20 cellular contexts compared by ENCODE assay signal in the genomic region with DNA sequence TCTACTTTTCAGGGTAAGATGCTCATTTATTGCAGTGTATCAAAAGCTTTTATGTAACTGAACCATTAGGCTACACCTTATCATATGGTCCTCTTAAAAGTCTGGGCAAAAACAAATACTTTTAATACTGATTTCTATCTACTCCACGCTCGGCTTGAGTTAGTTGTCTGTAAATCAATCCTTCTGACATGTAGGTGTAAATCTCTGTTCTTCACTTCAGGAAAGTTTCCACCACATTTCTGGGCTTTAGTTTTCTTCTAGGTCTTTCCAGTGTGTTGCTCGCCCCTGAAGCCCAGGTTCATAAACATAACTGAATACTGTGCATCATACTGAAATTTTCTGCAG.
DNase-seq lines count a peak whose midpoint lies in the region; ATAC-seq and TF ChIP-seq lines count a peak whose summit lies in the region.
"Had no signal": no experiment of that assay in that cellular context is flagged by ENCODE, and none has a peak within 500 bp of the region (broad histone marks: within the 10 kb centered on the region; RNA-seq: fewer than 3 reads in every experiment).

No MANE protein-coding gene starts in this region.

- DNase-seq in nephron progenitor cell (no peak), epidermal melanocyte (ENCODE audit: insufficient read length, low spot score) (no peak), GOT3 (lab: John Stamatoyannopoulos, UW) (no peak)
- DNase-seq: activated CD4-positive, alpha-beta T cell treated with anti-CD3 and anti-CD28 coated beads for 36 hours; activated effector memory CD4-positive, alpha-beta T cell treated with Interleukin-2 at 50 U/mL for 16 hours; adrenal gland; CD8-positive, alpha-beta T cell; DMS79; IMR-90; MM.1S; NCI-H1694 treated with DMSO at 0.1 percent for 48 hours; NCI-H446; RPMI8226; stimulated activated CD4-positive, alpha-beta T cell treated with anti-CD3 and anti-CD28 coated beads, Interleukin-4, amount 100 ng/mL, for 1 hour had no signal

- H3K36me3 Mint-ChIP-seq in nephron progenitor cell (ENCODE audit: low read depth), result no peaks in the 10 kb centered on the region
- H3K36me3 Mint-ChIP-seq: CD8-positive, alpha-beta T cell had no signal

- no peaks in the 10 kb centered on the region for H3K9me3 Mint-ChIP-seq in nephron progenitor cell
- H3K9me3 Mint-ChIP-seq: CD8-positive, alpha-beta T cell; nephron had no signal

- peaks cover 2% of the 10 kb centered on the region for H3K27me3 Mint-ChIP-seq in nephron progenitor cell (ENCODE audit: low read depth, poor library complexity)
- H3K27me3 Mint-ChIP-seq: progenitor cell of endocrine pancreas had no signal

- peak overlapping the region; percentile 76 for H3K27ac Mint-ChIP-seq in nephron progenitor cell
- H3K27ac Mint-ChIP-seq: activated CD4-positive, alpha-beta T cell treated with anti-CD3 and anti-CD28 coated beads for 36 hours; CD8-positive, alpha-beta T cell; nephron; progenitor cell of endocrine pancreas had no signal

- no peak for TF ChIP-seq CTCF in nephron progenitor cell (IDR thresholded peaks at IDR 0.05)

- peaks cover 7% of the 10 kb centered on the region for H3K4me1 Mint-ChIP-seq in nephron progenitor cell
- H3K4me1 Mint-ChIP-seq: activated CD4-positive, alpha-beta T cell treated with anti-CD3 and anti-CD28 coated beads for 36 hours; nephron had no signal

- no peak overlapping the region for H3K4me3 Mint-ChIP-seq in nephron progenitor cell
- H3K4me3 Mint-ChIP-seq: activated CD4-positive, alpha-beta T cell treated with anti-CD3 and anti-CD28 coated beads for 36 hours; CD8-positive, alpha-beta T cell; nephron had no signal

- ATAC-seq in GM18907 (IDR thresholded peaks at IDR 0.05; ENCODE audit: unreplicated experiment), result peak; percentile 35
- ATAC-seq in GM21737 (IDR thresholded peaks at IDR 0.05; ENCODE audit: unreplicated experiment), result peak; percentile 10
- peak; percentile 8 for ATAC-seq in HG03139 (IDR thresholded peaks at IDR 0.05; ENCODE audit: unreplicated experiment)
- ATAC-seq in HG03571 (IDR thresholded peaks at IDR 0.05; ENCODE audit: unreplicated experiment), result no peak
- ATAC-seq: activated CD4-positive, alpha-beta T cell treated with anti-CD3 and anti-CD28 coated beads for 36 hours; CD8-positive, alpha-beta T cell had no signal
